ENCODE assay signal across 8 cellular contexts in the genomic region with DNA sequence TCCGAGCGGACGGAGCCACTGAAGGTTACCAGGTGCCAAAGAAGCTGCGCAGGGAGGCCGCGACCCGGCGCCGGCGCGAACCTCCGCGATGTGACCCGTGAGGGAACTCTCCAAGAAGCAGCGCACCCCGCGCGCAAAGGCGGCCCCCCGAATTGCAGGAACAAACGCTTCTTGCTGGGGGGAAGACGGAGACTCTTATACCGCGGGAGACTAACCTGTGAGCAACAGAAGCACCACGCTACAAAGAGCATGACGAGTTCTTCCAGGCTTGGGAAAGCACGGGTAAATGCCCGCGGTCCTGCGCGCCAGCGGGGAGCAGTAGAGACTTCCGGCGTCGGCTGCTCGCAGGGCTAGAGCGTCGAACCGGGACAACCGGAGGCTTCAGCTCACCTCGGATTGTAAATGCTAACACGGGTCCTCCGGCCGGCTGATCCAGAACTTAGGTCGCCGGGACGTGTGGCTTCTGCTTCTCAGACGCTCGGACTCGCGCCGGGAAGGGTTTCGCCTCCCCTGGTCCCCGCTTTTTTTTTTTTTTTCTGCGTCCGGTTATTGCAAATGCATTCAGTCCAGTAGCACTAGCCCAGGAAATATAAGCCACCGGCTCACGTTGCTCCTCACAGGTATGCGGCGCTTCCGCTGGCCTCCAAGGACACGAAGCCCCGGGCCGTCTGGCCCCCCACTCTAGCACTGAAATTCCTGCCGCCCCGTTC. TPM values are rescaled to one million over a fixed set of nuclear protein-coding genes. Genes with fewer than 3 reads are reported as not detected.
DNase-seq lines count a peak whose midpoint lies in the region; TF ChIP-seq lines count a peak whose summit lies in the region.

A gene with protein sequence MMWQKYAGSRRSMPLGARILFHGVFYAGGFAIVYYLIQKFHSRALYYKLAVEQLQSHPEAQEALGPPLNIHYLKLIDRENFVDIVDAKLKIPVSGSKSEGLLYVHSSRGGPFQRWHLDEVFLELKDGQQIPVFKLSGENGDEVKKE (minus strand): TSS at position 310 of the 710 bp plus-strand sequence. CDS start 80,909 bp downstream, outside the sequence.

- peak; percentile 94 for TF ChIP-seq POLR2A in NB4 (IDR thresholded peaks at IDR 0.05; ENCODE audit: extremely low read depth, insufficient read length)

- peak within 1 kb of the TSS; percentile 96 for H3K4me3 Mint-ChIP-seq in HFFc6
- H3K4me3 Mint-ChIP-seq in activated naive CD4-positive, alpha-beta T cell treated with anti-CD3 and anti-CD28 coated beads, Interleukin-2, amount 10 ng/mL, durations not matched to agents 7 days and 5 days, result peak within 1 kb of the TSS; percentile 90

- H3K27ac ChIP-seq in SK-N-MC, result peak within 1 kb of the TSS; percentile 23; the same call in 1 of the 2 replicates
- H3K27ac ChIP-seq in substantia nigra (ENCODE audit: low read depth, low read length, poor library complexity, severe bottlenecking), result peak within 1 kb of the TSS; percentile 56

- H3K4me3 ChIP-seq in GM08714 (ENCODE audit: low read length), result peak within 1 kb of the TSS; percentile 72
- H3K4me3 ChIP-seq in NB4 (ENCODE audit: low read depth, low read length), result peak within 1 kb of the TSS; percentile 94
- peak within 1 kb of the TSS; percentile 86 for H3K4me3 ChIP-seq in SK-N-MC

- H3K9ac ChIP-seq in SK-N-MC (ENCODE audit: insufficient read length), result peak within 1 kb of the TSS; percentile 90

- DNase-seq in HFFc6 (peak; percentile 85), NB4 (ENCODE audit: low read depth) (peak; percentile 96), SK-N-MC (ENCODE audit: low read depth, low spot score) (peak; percentile 61), germinal center (ENCODE audit: low spot score) (peak; percentile 75), non-pigmented ciliary epithelial cell (ENCODE audit: low read depth) (peak; percentile 62), substantia nigra (lab: John Stamatoyannopoulos, UW) (peak; percentile 23 to 88 (median 76))
- peak; percentile 84 for DNase-seq in activated naive CD4-positive, alpha-beta T cell treated with anti-CD3 and anti-CD28 coated beads, Interleukin-2, amount 10 ng/mL, durations not matched to agents 7 days and 5 days

- H3K36me3 ChIP-seq in SK-N-MC (ENCODE audit: insufficient read depth, low read length), result peaks cover 27% of the 10 kb centered on the region

- H3K9me3 Mint-ChIP-seq in HFFc6, result no peaks in the 10 kb centered on the region
- no peaks in the 10 kb centered on the region for H3K9me3 Mint-ChIP-seq in activated naive CD4-positive, alpha-beta T cell treated with anti-CD3 and anti-CD28 coated beads, Interleukin-2, amount 10 ng/mL, durations not matched to agents 7 days and 5 days

- CTCF ChIA-PET in activated naive CD4-positive, alpha-beta T cell treated with anti-CD3 and anti-CD28 coated beads, Interleukin-2, amount 10 ng/mL, durations not matched to agents 7 days and 5 days (lab: Charles Lee), result interaction anchor here (0.6 to 2.7 kb wide), 8 partner anchors 8 to 290 kb away, joined by 3 to 19 read pairs (median 4); a partner anchor contains a TSS

- H3K27me3 Mint-ChIP-seq in HFFc6 (ENCODE audit: insufficient read depth), result no peaks in the 10 kb centered on the region; the same call in 1 of the 2 replicates
- H3K27me3 Mint-ChIP-seq in activated naive CD4-positive, alpha-beta T cell treated with anti-CD3 and anti-CD28 coated beads, Interleukin-2, amount 10 ng/mL, durations not matched to agents 7 days and 5 days, result peaks cover 10% of the 10 kb centered on the region

- H3K36me3 Mint-ChIP-seq in HFFc6 (ENCODE audit: low read depth), result no peaks in the 10 kb centered on the region
- peaks cover 11% of the 10 kb centered on the region for H3K36me3 Mint-ChIP-seq in activated naive CD4-positive, alpha-beta T cell treated with anti-CD3 and anti-CD28 coated beads, Interleukin-2, amount 10 ng/mL, durations not matched to agents 7 days and 5 days

- peak within 1 kb of the TSS; percentile 85 for H3K27ac Mint-ChIP-seq in HFFc6
- H3K27ac Mint-ChIP-seq in activated naive CD4-positive, alpha-beta T cell treated with anti-CD3 and anti-CD28 coated beads, Interleukin-2, amount 10 ng/mL, durations not matched to agents 7 days and 5 days, result peak within 1 kb of the TSS; percentile 86

- H3K4me1 Mint-ChIP-seq in HFFc6 (ENCODE audit: low read depth), result peaks cover 40% of the 10 kb centered on the region
- peaks cover 37% of the 10 kb centered on the region for H3K4me1 Mint-ChIP-seq in activated naive CD4-positive, alpha-beta T cell treated with anti-CD3 and anti-CD28 coated beads, Interleukin-2, amount 10 ng/mL, durations not matched to agents 7 days and 5 days

- TF ChIP-seq CTCF in HFFc6 (IDR thresholded peaks at IDR 0.05) (peak; percentile 33; the same call in 1 of the 2 replicates), NB4 (IDR thresholded peaks at IDR 0.05; ENCODE audit: low read depth, low read length) (no peak)

- peaks cover 6% of the 10 kb centered on the region; the same call in 1 of the 2 replicates for H3K9me3 ChIP-seq in SK-N-MC (ENCODE audit: low read depth, low read length)

RNA-seq across cellular contexts. Expression of the gene that starts here (rescaled TPM):
- total RNA-seq in HFFc6 (2021; fragmentation: NEBNext Ultra II Directional; extraction: Animal tissue kit (Norgen Biotek cat#: 25700)), result 10 to 100 TPM; 52.5 to 61.5 (median 57.3) TPM

Comparison
In these comparisons a context has a peak if more than half of its experiments do, and no peak if none do; other contexts are left out.
1. Peak in every context shown above with its lines: DNase-seq, H3K4me3 ChIP-seq and H3K27ac ChIP-seq.